Comparison of ENCODE assay signal across 1 cellular context in genomic region chr9:37033753-37034319, GRCh38.
TF ChIP-seq lines count a peak whose summit lies in the region.

Gene PAX5, minus strand, starts transcription at chr9:37034268. Its CDS starts 237 bp downstream, at chr9:37034031.

TF ChIP-seq in Ishikawa, 13 proteins besides CTCF, POLR2A, EP300 and RAD21 (continued from another document):
- TF ChIP-seq REST (IDR thresholded peaks at IDR 0.05; ENCODE audit: low read depth): peak; percentile 82
- 0 out of 2 replicates have a peak, but pooled peaks have one; percentile 16 for TF ChIP-seq NFIC (IDR thresholded peaks at IDR 0.05)
- TF ChIP-seq USF1 (IDR thresholded peaks at IDR 0.05): no peak
- TF ChIP-seq YY1 (IDR thresholded peaks at IDR 0.05; ENCODE audit: low read depth): no peak
